ENCODE assay signal across 12 cellular contexts in genomic region chr16:56551796-56552738, GRCh38. TPM values are rescaled to one million over a fixed set of nuclear protein-coding genes. Genes with fewer than 3 reads are reported as not detected.
A peak's percentile ranks its signal among the peaks of the same experiment; 100 is the strongest.
DNase-seq lines count a peak whose midpoint lies in the region; ATAC-seq and TF ChIP-seq lines count a peak whose summit lies in the region.
"Had no signal": no experiment of that assay in that cellular context is flagged by ENCODE, and none has a peak within 500 bp of the region (broad histone marks: within the 10 kb centered on the region; RNA-seq: fewer than 3 reads in every experiment).

No MANE protein-coding gene starts in this region.

- H3K4me2 ChIP-seq in SK-N-SH = no peak overlapping the region

- H3K9me2 ChIP-seq in SK-N-SH = no peaks in the 10 kb centered on the region

- CTCF ChIA-PET in HEK293 (lab: Yijun Ruan, JAX) (interaction anchor here (1.1 to 1.3 kb wide), 2 partner anchors 18 to 149 kb away, joined by 3 read pairs; no protein-coding TSS in a partner anchor), SK-N-SH (lab: Yijun Ruan, JAX) (interaction anchor here (1.2 kb wide), 1 partner anchor 10 kb away, joined by 3 read pairs; no protein-coding TSS in a partner anchor)

- H3K27ac Mint-ChIP-seq in activated T-cell treated with anti-CD3 and anti-CD28 coated beads, Interleukin-2, amount 50 U/mL, for 72 hours = no peak overlapping the region

- H3K4me3 Mint-ChIP-seq in activated T-cell treated with anti-CD3 and anti-CD28 coated beads, Interleukin-2, amount 50 U/mL, for 72 hours = no peak overlapping the region

- H3K9me3 Mint-ChIP-seq in activated T-cell treated with anti-CD3 and anti-CD28 coated beads, Interleukin-2, amount 50 U/mL, for 72 hours = no peaks in the 10 kb centered on the region

- intact Hi-C loops in left ventricle myocardium inferior (cut with micrococcal nuclease) = no loop called here
- intact Hi-C loops in psoas muscle (cut with DNase I) = no loop called here

- H3K4me3 ChIP-seq in HEK293 (ENCODE audit: low read depth, low read length) (no peak overlapping the region), SK-N-SH (ENCODE audit: low read depth in 2 of 2, low read length in 1 of 2) (no peak overlapping the region), left ventricle myocardium inferior (no peak overlapping the region), psoas muscle (no peak overlapping the region)

- no peaks in the 10 kb centered on the region for H3K27me3 ChIP-seq in SK-N-SH (ENCODE audit: insufficient read depth)
- peaks cover 28% of the 10 kb centered on the region for H3K27me3 ChIP-seq in left ventricle myocardium inferior (ENCODE audit: low read depth)
- peaks cover 0 to 4% (median 0%) of the 10 kb centered on the region in 3 donors for H3K27me3 ChIP-seq in psoas muscle (ENCODE audit: insufficient read depth in 3 of 3, low read length in 2 of 3)

- H3K36me3 ChIP-seq in HEK293 (ENCODE audit: control insufficient read depth in 2 of 2, insufficient read depth in 1 of 2, low read length in 2 of 2) (no peaks in the 10 kb centered on the region), SK-N-SH (replicated peaks in 1 of 2; ENCODE audit: control insufficient read depth in 1 of 2, insufficient read depth in 2 of 2, low read length in 1 of 2) (no peaks in the 10 kb centered on the region), left ventricle myocardium inferior (no peaks in the 10 kb centered on the region), psoas muscle (ENCODE audit: insufficient read depth in 1 of 2, low read depth in 1 of 2) (no peaks in the 10 kb centered on the region)

- TF ChIP-seq RAD21 in SK-N-SH (IDR thresholded peaks at IDR 0.05; ENCODE audit: low read length) = no peak

- WGBS in SK-N-SH (ENCODE audit: low lambda C conversion rate) = 69% methylated on average over 11 of the region's 11 CpGs
- 22 to 29% (median 26%) methylated on average over 11 of the region's 11 CpGs for WGBS in psoas muscle, 3 donors

- H3K9me3 ChIP-seq in HEK293 (ENCODE audit: control insufficient read depth, insufficient read depth, low read depth, low read length) (no peaks in the 10 kb centered on the region), SK-N-SH (no peaks in the 10 kb centered on the region), left ventricle myocardium inferior (replicated peaks) (no peaks in the 10 kb centered on the region), psoas muscle (no peaks in the 10 kb centered on the region)

- no peak overlapping the region for H3K27ac ChIP-seq in HEK293 (ENCODE audit: extremely low read depth, low read depth, low read length)
- H3K27ac ChIP-seq in SK-N-SH (ENCODE audit: low read depth in 2 of 2, low read length in 1 of 2) = no peak overlapping the region
- H3K27ac ChIP-seq in left ventricle myocardium inferior (replicated peaks) = peak overlapping the region; percentile 34
- peak overlapping the region; percentile 33 for H3K27ac ChIP-seq in psoas muscle

- H3F3A ChIP-seq in SK-N-SH (replicated peaks; ENCODE audit: insufficient read depth) = peaks cover 7% of the 10 kb centered on the region

- 0 out of 2 replicates have a peak, but pooled peaks cover 5% of the 10 kb centered on the region for H3K4me1 ChIP-seq in HEK293 (ENCODE audit: control insufficient read depth, insufficient read depth, low read length)
- peaks cover 0 to 12% of the 10 kb centered on the region in 2 experiments; a peak in 2 of 4 replicates for H3K4me1 ChIP-seq in SK-N-SH (ENCODE audit: control insufficient read depth in 1 of 2, insufficient read depth in 2 of 2, low read depth in 1 of 2, low read length in 1 of 2)
- H3K4me1 ChIP-seq in left ventricle myocardium inferior = peaks cover 11% of the 10 kb centered on the region
- H3K4me1 ChIP-seq in psoas muscle = peaks cover 11% of the 10 kb centered on the region

- H3K27me3 Mint-ChIP-seq in activated T-cell treated with anti-CD3 and anti-CD28 coated beads, Interleukin-2, amount 50 U/mL, for 72 hours (ENCODE audit: low read depth) = peaks cover 10% of the 10 kb centered on the region

- no peaks in the 10 kb centered on the region for H3K36me3 Mint-ChIP-seq in activated T-cell treated with anti-CD3 and anti-CD28 coated beads, Interleukin-2, amount 50 U/mL, for 72 hours (ENCODE audit: insufficient read depth in 2 of 2)

- POLR2A ChIA-PET in HEK293 (lab: Yijun Ruan, JAX) = no interaction called here
- POLR2A ChIA-PET in SK-N-SH (lab: Yijun Ruan, JAX) = no interaction called here

- DNase-seq in SK-N-SH (no peak), left ventricle myocardium inferior (no peak), psoas muscle (no peak), AG08395 (ENCODE audit: low spot score) (no peak), NCI-H1105 treated with DMSO at 0.1 percent for 48 hours (lab: John Stamatoyannopoulos, UW) (no peak)
- no peak for DNase-seq in activated T-cell treated with anti-CD3 and anti-CD28 coated beads, Interleukin-2, amount 50 U/mL, for 72 hours
- DNase-seq: DMS53, NCI-H226, T-helper 2 cell had no signal

- peaks cover 17% of the 10 kb centered on the region for H3K4me1 Mint-ChIP-seq in activated T-cell treated with anti-CD3 and anti-CD28 coated beads, Interleukin-2, amount 50 U/mL, for 72 hours (ENCODE audit: low read depth)

- H3K79me2 ChIP-seq in SK-N-SH (ENCODE audit: insufficient read depth) = no peaks in the 10 kb centered on the region

- H2AFZ ChIP-seq in SK-N-SH (ENCODE audit: low read depth) = 0 out of 2 replicates have a peak overlapping the region, but pooled peaks have one; percentile 63

- no peak for TF ChIP-seq CTCF in HEK293 (tag by site-specific recombination; IDR thresholded peaks at IDR 0.05)
- TF ChIP-seq CTCF in SK-N-SH (IDR thresholded peaks at IDR 0.05) = no peak
- TF ChIP-seq CTCF in left ventricle myocardium inferior (IDR thresholded peaks at IDR 0.05; ENCODE audit: borderline replicate concordance) = no peak
- no peak for TF ChIP-seq CTCF in psoas muscle (IDR thresholded peaks at IDR 0.05)

- TF ChIP-seq EP300 in SK-N-SH (IDR thresholded peaks at IDR 0.05; ENCODE audit: borderline replicate concordance in 1 of 2, low read depth in 1 of 2, low read length in 1 of 2) = no peak

- peak; percentile 24 to 71 (median 68) for ATAC-seq in psoas muscle
- no peak for ATAC-seq in HG03196 (IDR thresholded peaks at IDR 0.05; ENCODE audit: unreplicated experiment)
- ATAC-seq in activated T-cell treated with anti-CD3 and anti-CD28 coated beads, Interleukin-2, amount 50 U/mL, for 72 hours (replicated peaks in 1 of 2) = no peak

- no peak overlapping the region for H3K9ac ChIP-seq in SK-N-SH

- H4K20me1 ChIP-seq in SK-N-SH (ENCODE audit: insufficient read depth) = no peaks in the 10 kb centered on the region

TF ChIP-seq in HEK293, 187 proteins besides CTCF, POLR2A, EP300 and RAD21 (continues in another document):
- no peak for TF ChIP-seq ZNF561 (tag by site-specific recombination; IDR thresholded peaks at IDR 0.05; ENCODE audit: borderline replicate concordance)

TF ChIP-seq in SK-N-SH, 30 proteins besides CTCF, POLR2A, EP300 and RAD21:
- TF ChIP-seq FOXM1 (IDR thresholded peaks at IDR 0.05; ENCODE audit: low read depth) (no peak), CHD2 (IDR thresholded peaks at IDR 0.05; ENCODE audit: low read length, partially characterized antibody) (no peak), RCOR1 (IDR thresholded peaks at IDR 0.05; ENCODE audit: low read length) (no peak), SMC3 (IDR thresholded peaks at IDR 0.05; ENCODE audit: low read depth, low read length) (no peak), NFIC (IDR thresholded peaks at IDR 0.05; ENCODE audit: borderline replicate concordance) (no peak)
- TF ChIP-seq, protein P1, sequence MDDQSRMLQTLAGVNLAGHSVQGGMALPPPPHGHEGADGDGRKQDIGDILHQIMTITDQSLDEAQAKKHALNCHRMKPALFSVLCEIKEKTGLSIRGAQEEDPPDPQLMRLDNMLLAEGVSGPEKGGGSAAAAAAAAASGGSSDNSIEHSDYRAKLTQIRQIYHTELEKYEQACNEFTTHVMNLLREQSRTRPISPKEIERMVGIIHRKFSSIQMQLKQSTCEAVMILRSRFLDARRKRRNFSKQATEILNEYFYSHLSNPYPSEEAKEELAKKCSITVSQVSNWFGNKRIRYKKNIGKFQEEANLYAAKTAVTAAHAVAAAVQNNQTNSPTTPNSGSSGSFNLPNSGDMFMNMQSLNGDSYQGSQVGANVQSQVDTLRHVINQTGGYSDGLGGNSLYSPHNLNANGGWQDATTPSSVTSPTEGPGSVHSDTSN (IDR thresholded peaks at IDR 0.05) = no peak
TF ChIP-seq in SK-N-SH: peak in this region for 0.

RNA-seq across cellular contexts. Expression of gene MT4, which starts 12.8 kb away (rescaled TPM):
- polyA plus RNA-seq in SK-N-SH (2012; rRNA removed) (not detected in 2 replicates), psoas muscle (not detected)
- polyA plus RNA-seq in SK-N-SH (2012; cell fraction: cytosol; rRNA removed) = not detected in 2 replicates
- not detected in 2 replicates for polyA plus RNA-seq in SK-N-SH (2012; cell fraction: nucleus; rRNA removed)
- total RNA-seq in left ventricle myocardium inferior (not detected), psoas muscle (not detected)
- total RNA-seq in activated T-cell treated with anti-CD3 and anti-CD28 coated beads, Interleukin-2, amount 50 U/mL, for 72 hours = not detected
- total RNA-seq: renal cortical epithelial cell had no signal

RNA-seq across cellular contexts. Expression of gene BBS2, which starts 32.2 kb away (rescaled TPM):
- 74.3 and 93.5 TPM in 2 replicates for polyA plus RNA-seq in SK-N-SH (2012; rRNA removed)
- polyA plus RNA-seq in SK-N-SH (2012; cell fraction: cytosol; rRNA removed) = 70.3 and 97.7 TPM in 2 replicates
- 116 and 206 TPM in 2 replicates for polyA plus RNA-seq in SK-N-SH (2012; cell fraction: nucleus; rRNA removed)
- total RNA-seq in left ventricle myocardium inferior = 48.7 TPM
- 10 to 100 TPM; 29.1 to 70.6 (median 39.9) TPM for total RNA-seq in psoas muscle
- 10 to 100 TPM; 19.1 to 31.0 (median 30.3) TPM for polyA plus RNA-seq in psoas muscle
- 10 to 100 TPM; 25.7 to 27.6 TPM for total RNA-seq in activated T-cell treated with anti-CD3 and anti-CD28 coated beads, Interleukin-2, amount 50 U/mL, for 72 hours

RNA-seq across cellular contexts. Expression of gene MT3, which starts 37.3 kb away (rescaled TPM):
- polyA plus RNA-seq in SK-N-SH (2012; rRNA removed) = 0.43 TPM in 1 of 2 replicates, not detected in the other
- polyA plus RNA-seq in SK-N-SH (2012; cell fraction: cytosol; rRNA removed) = 0.08 and 0.12 TPM in 2 replicates
- polyA plus RNA-seq in SK-N-SH (2012; cell fraction: nucleus; rRNA removed) = 0.22 TPM in 1 of 2 replicates, not detected in the other
- total RNA-seq in left ventricle myocardium inferior = 4.1 TPM
- total RNA-seq in psoas muscle = 10 to 100 TPM in 1 of 4 donors, 1 to 10 TPM in 1, under 1 TPM in 1, not detected in 1; 0.57 to 10.5 (median 5.9) TPM
- polyA plus RNA-seq in psoas muscle = 1 to 10 TPM in 2 of 3 donors, under 1 TPM in 1; 0.80 to 7.3 (median 2.5) TPM
- 1 to 10 TPM; 3.9 to 6.8 TPM for total RNA-seq in activated T-cell treated with anti-CD3 and anti-CD28 coated beads, Interleukin-2, amount 50 U/mL, for 72 hours
- total RNA-seq: renal cortical epithelial cell had no signal

RNA-seq across cellular contexts. Expression of gene MT2A, which starts 56.3 kb away (rescaled TPM):
- 79.9 and 133 TPM in 2 replicates for polyA plus RNA-seq in SK-N-SH (2012; rRNA removed)
- polyA plus RNA-seq in SK-N-SH (2012; cell fraction: cytosol; rRNA removed) = 69.0 and 90.2 TPM in 2 replicates
- 67.8 and 133 TPM in 2 replicates for polyA plus RNA-seq in SK-N-SH (2012; cell fraction: nucleus; rRNA removed)
- total RNA-seq in left ventricle myocardium inferior = 115 TPM
- total RNA-seq in psoas muscle = 1,000 to 10,000 TPM in 3 of 4 donors, 100 to 1,000 TPM in 1; 342 to 5,614 (median 2,291) TPM
- polyA plus RNA-seq in psoas muscle = over 10,000 TPM in 1 of 3 donors, 1,000 to 10,000 TPM in 2; 1,603 to 11,565 (median 3,170) TPM
- total RNA-seq in activated T-cell treated with anti-CD3 and anti-CD28 coated beads, Interleukin-2, amount 50 U/mL, for 72 hours = 100 to 1,000 TPM; 391 to 529 TPM

Comparison
In these comparisons a context has a peak if more than half of its experiments do, and no peak if none do; other contexts are left out.
1. H3K27ac ChIP-seq: peak in left ventricle myocardium inferior (single experiment) and psoas muscle (single experiment); none in HEK293 (single experiment) and SK-N-SH (0 of 2).
2. ATAC-seq: peak in psoas muscle (4 of 4); none in HG03196 (single experiment) and activated T-cell treated with anti-CD3 and anti-CD28 coated beads, Interleukin-2, amount 50 U/mL, for 72 hours (0 of 2).